24 cellular contexts compared by ENCODE assay signal in genomic region chr12:72075891-72076557, GRCh38.
DNase-seq lines count a peak whose midpoint lies in the region; ATAC-seq and TF ChIP-seq lines count a peak whose summit lies in the region.
"Had no signal": no experiment of that assay in that cellular context is flagged by ENCODE, and none has a peak within 500 bp of the region (broad histone marks: within the 10 kb centered on the region; RNA-seq: fewer than 3 reads in every experiment).

No MANE protein-coding gene starts in this region.

- no peak for TF ChIP-seq EP300 in tibial nerve (IDR thresholded peaks at IDR 0.05)

- no peak overlapping the region for H3K18ac ChIP-seq in mesendoderm (ENCODE audit: low read length)

- no peak overlapping the region for H3K9ac ChIP-seq in mesendoderm (ENCODE audit: low read length)

- DNase-seq in NCI-H748 (lab: John Stamatoyannopoulos, UW; ENCODE audit: unreplicated experiment) (peak; percentile 55), NCI-H748 treated with DMSO at 0.1 percent for 48 hours (lab: John Stamatoyannopoulos, UW) (no peak), NCI-H2227 treated with DMSO at 0.1 percent for 48 hours (lab: John Stamatoyannopoulos, UW) (peak; percentile 38), cerebellar cortex (ENCODE audit: low spot score) (peak; percentile 62), mesendoderm (no peak), NCI-H2171 (lab: John Stamatoyannopoulos, UW) (no peak), tibial nerve (ENCODE audit: low spot score in 2 of 2) (no peak)
- DNase-seq: activated B cell treated with CpG ODN at 0.5 μM for 24 hours; activated CD4-positive, alpha-beta T cell treated with anti-CD3 and anti-CD28 coated beads, Interleukin-2, amount 50 U/mL, for 1 hour; activated CD8-positive, alpha-beta memory T cell treated with anti-CD3 and anti-CD28 coated beads, Interleukin-2, amount 10 ng/mL, durations not matched to agents 7 days and 5 days; activated naive CD4-positive, alpha-beta T cell treated with Interleukin-2 at 50 U/mL for 16 hours; activated T-cell treated with anti-CD3 and anti-CD28 coated beads, Interleukin-2, amount 50 U/mL, for 72 hours; adrenal gland; CD4-positive, alpha-beta T cell; left ventricle myocardium superior; NCI-H1436 treated with DMSO at 0.1 percent for 48 hours; SIG-M5; sigmoid colon; stimulated activated CD4-positive, alpha-beta T cell treated with anti-CD3 and anti-CD28 coated beads, Interleukin-4, amount 100 ng/mL, for 4 hours; stimulated activated naive B cell treated with anti-CD40 and anti-IgM and Interleukin-4, amounts not matched to agents 10 μg/mL and 1 μg/mL and 100 μg/mL, for 72 hours had no signal

- H3K4me1 ChIP-seq in mesendoderm (ENCODE audit: control insufficient read depth, low read depth, low read length) (no peaks in the 10 kb centered on the region), tibial nerve (peaks cover 0 to 11% (median 0%) of the 10 kb centered on the region in 4 donors)
- H3K4me1 ChIP-seq: adrenal gland, prostate gland, suprapubic skin had no signal

- H3K27me3 ChIP-seq in mesendoderm (ENCODE audit: insufficient read depth, low read length, poor library complexity) (no peaks in the 10 kb centered on the region), tibial nerve (no peaks in the 10 kb centered on the region)
- H3K27me3 ChIP-seq: adrenal gland, sigmoid colon, suprapubic skin had no signal

- H3K36me3 ChIP-seq in mesendoderm (ENCODE audit: control insufficient read depth, insufficient read depth, low read length): no peaks in the 10 kb centered on the region
- no peaks in the 10 kb centered on the region for H3K36me3 ChIP-seq in tibial nerve
- H3K36me3 ChIP-seq: adrenal gland, prostate gland, sigmoid colon, suprapubic skin had no signal

- TF ChIP-seq CTCF in tibial nerve (IDR thresholded peaks at IDR 0.05): no peak

- no peak overlapping the region for H3K4me2 ChIP-seq in mesendoderm (ENCODE audit: low read length)

- H2BK5ac ChIP-seq in mesendoderm (ENCODE audit: low read length): no peak overlapping the region

- no peak overlapping the region for H3K4ac ChIP-seq in mesendoderm (ENCODE audit: low read depth, low read length)

- ATAC-seq in GM18502 (IDR thresholded peaks at IDR 0.05; ENCODE audit: poor library complexity, unreplicated experiment): no peak
- ATAC-seq: activated CD8-positive, alpha-beta memory T cell treated with anti-CD3 and anti-CD28 coated beads, Interleukin-2, amount 10 ng/mL, durations not matched to agents 7 days and 5 days; activated T-cell treated with anti-CD3 and anti-CD28 coated beads, Interleukin-2, amount 50 U/mL, for 72 hours; left ventricle myocardium superior; stimulated activated naive B cell treated with anti-CD40 and anti-IgM and Interleukin-4, amounts not matched to agents 10 μg/mL and 1 μg/mL and 100 μg/mL, for 72 hours had no signal

- no peak overlapping the region for H3K56ac ChIP-seq in mesendoderm (ENCODE audit: low read length)

- H3K9me3 ChIP-seq in tibial nerve: peaks cover 0 to 4% (median 0%) of the 10 kb centered on the region in 4 donors
- H3K9me3 ChIP-seq: adrenal gland, prostate gland, sigmoid colon had no signal

- no peak overlapping the region for H4K8ac ChIP-seq in mesendoderm (ENCODE audit: low read depth, low read length)

- H3K4me3 ChIP-seq in mesendoderm (ENCODE audit: low read length): no peak overlapping the region
- H3K4me3 ChIP-seq in tibial nerve: no peak overlapping the region
- H3K4me3 ChIP-seq: adrenal gland, prostate gland, sigmoid colon, suprapubic skin had no signal

- no peak overlapping the region for H4K5ac ChIP-seq in mesendoderm (ENCODE audit: low read length)

- H2BK120ac ChIP-seq in mesendoderm (ENCODE audit: low read depth, low read length): no peak overlapping the region

- no peak overlapping the region for H2AK5ac ChIP-seq in mesendoderm (ENCODE audit: low read length)

- H3K79me1 ChIP-seq in mesendoderm (ENCODE audit: low read length): no peaks in the 10 kb centered on the region

- TF ChIP-seq POLR2A in tibial nerve (IDR thresholded peaks at IDR 0.05): no peak

- H3K27ac ChIP-seq in mesendoderm (ENCODE audit: low read depth, low read length): no peak overlapping the region
- no peak overlapping the region for H3K27ac ChIP-seq in tibial nerve
- H3K27ac ChIP-seq: adrenal gland, epithelial cell of prostate, prostate gland, sigmoid colon, suprapubic skin had no signal

- H3K23ac ChIP-seq in mesendoderm (ENCODE audit: low read length): no peak overlapping the region

- no peaks in the 10 kb centered on the region for H3K79me2 ChIP-seq in mesendoderm (ENCODE audit: control insufficient read depth, insufficient read depth, low read length)

- no CpG with 5 or more reads among the region's 9 CpGs for WGBS in mesendoderm (ENCODE audit: extremely low coverage, insufficient coverage, low lambda C conversion rate)
- 83 to 86% methylated on average over 9 of the region's 9 CpGs for WGBS in tibial nerve, 2 donors

- no peak overlapping the region for H2BK15ac ChIP-seq in mesendoderm (replicated peaks; ENCODE audit: low read depth)

Comparison
In these comparisons a context has a peak if more than half of its experiments do, and no peak if none do; other contexts are left out.
1. DNase-seq: peak in NCI-H748 (single experiment), NCI-H2227 treated with DMSO at 0.1 percent for 48 hours (single experiment) and cerebellar cortex (single experiment); none in NCI-H748 treated with DMSO at 0.1 percent for 48 hours (single experiment), mesendoderm (single experiment), NCI-H2171 (single experiment) and tibial nerve (0 of 2).